10 cellular contexts compared by ENCODE assay signal in the genomic region with DNA sequence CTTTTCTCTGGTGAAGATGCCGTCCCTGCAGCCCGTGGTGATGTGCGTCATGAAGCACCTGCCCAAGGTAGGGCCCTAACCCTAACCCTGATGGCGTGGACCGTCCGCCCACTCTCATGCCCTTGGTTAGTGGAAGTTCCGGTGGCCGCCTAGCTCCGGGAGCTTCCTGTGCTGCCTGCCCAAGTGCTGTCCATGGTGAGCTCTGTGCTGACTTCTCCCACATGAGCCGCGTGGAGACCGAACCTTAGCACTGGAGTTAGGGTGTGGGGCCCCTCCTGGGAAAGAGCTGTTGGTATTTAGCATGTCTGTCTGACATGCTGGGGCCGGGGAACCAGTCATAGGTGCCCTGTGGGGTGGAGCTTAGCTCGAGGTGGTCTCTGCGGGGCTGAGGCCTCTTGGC. TPM values are rescaled to one million over a fixed set of nuclear protein-coding genes. Genes with fewer than 3 reads are reported as not detected.
DNase-seq lines count a peak whose midpoint lies in the region; ATAC-seq and TF ChIP-seq lines count a peak whose summit lies in the region.
"Had no signal": no experiment of that assay in that cellular context is flagged by ENCODE, and none has a peak within 500 bp of the region (broad histone marks: within the 10 kb centered on the region; RNA-seq: fewer than 3 reads in every experiment).

No MANE protein-coding gene starts in this region.

- peak overlapping the region; percentile 88; the same call in 1 of the 2 replicates for H3K9ac ChIP-seq in SK-N-SH
- no peak overlapping the region for H3K9ac ChIP-seq in iPS-18a (ENCODE audit: low read length)

- CTCF ChIA-PET in SK-N-SH (lab: Yijun Ruan, JAX) (interaction anchor here (1.7 to 4.6 kb wide), 2 partner anchors 19 to 30 kb away, joined by 4 to 33 read pairs; no protein-coding TSS in a partner anchor), activated B cell treated with CpG ODN at 0.5 μM for 24 hours (lab: Charles Lee) (no interaction called here)

- H3K4me1 ChIP-seq in SK-N-SH (ENCODE audit: control insufficient read depth in 1 of 2, insufficient read depth in 2 of 2, low read depth in 1 of 2, low read length in 1 of 2) (peaks cover 0 to 21% of the 10 kb centered on the region in 2 experiments; a peak in 1 of 4 replicates), iPS-18a (ENCODE audit: control insufficient read depth, low read depth, low read length) (peaks cover 6% of the 10 kb centered on the region)

- TF ChIP-seq RAD21 in SK-N-SH (IDR thresholded peaks at IDR 0.05; ENCODE audit: low read length), result no peak

- no peak overlapping the region for H2AFZ ChIP-seq in SK-N-SH (ENCODE audit: low read depth)

- TF ChIP-seq EP300 in SK-N-SH (IDR thresholded peaks at IDR 0.05; ENCODE audit: borderline replicate concordance in 1 of 2, low read depth in 1 of 2, low read length in 1 of 2), result no peak

- WGBS in SK-N-SH (ENCODE audit: low lambda C conversion rate), result 91% methylated on average over 6 of the region's 15 CpGs

- H3K36me3 ChIP-seq in SK-N-SH (replicated peaks in 1 of 2; ENCODE audit: control insufficient read depth in 1 of 2, insufficient read depth in 2 of 2, low read length in 1 of 2) (peaks cover 10 to 15% of the 10 kb centered on the region in 2 experiments), iPS-18a (ENCODE audit: control insufficient read depth, low read depth, low read length) (peaks cover 19% of the 10 kb centered on the region)

- TF ChIP-seq CTCF in SK-N-SH (IDR thresholded peaks at IDR 0.05) (no peak), activated B cell treated with CpG ODN at 0.5 μM for 24 hours (IDR thresholded peaks at IDR 0.05) (no peak)

- peaks cover 19% of the 10 kb centered on the region for H3K4me1 Mint-ChIP-seq in activated B cell treated with CpG ODN at 0.5 μM for 24 hours
- peaks cover 7% of the 10 kb centered on the region for H3K4me1 Mint-ChIP-seq in stimulated activated effector memory CD8-positive, alpha-beta T cell treated with anti-CD3 and anti-CD28 coated beads, Interleukin-12 subunit alpha, Interleukin-12 subunit beta, amount 100 ng/mL, for 72 hours

- H3K27ac ChIP-seq in SK-N-SH (ENCODE audit: low read depth in 2 of 2, low read length in 1 of 2), result no peak overlapping the region
- no peak overlapping the region for H3K27ac ChIP-seq in iPS-18a (ENCODE audit: low read length)

- intact Hi-C loops in activated B cell treated with CpG ODN at 0.5 μM for 24 hours (cut with micrococcal nuclease), result no loop called here

- POLR2A ChIA-PET in SK-N-SH (lab: Yijun Ruan, JAX) (interaction anchor here (0.5 to 6.6 kb wide), 3 partner anchors 15 to 55 kb away, joined by 3 to 83 read pairs (median 3); a partner anchor contains a TSS), activated B cell treated with CpG ODN at 0.5 μM for 24 hours (lab: Charles Lee) (interaction anchor here (0.6 to 8.5 kb wide), 5 partner anchors 11 to 37 kb away, joined by 4 to 160 read pairs (median 8); a partner anchor contains a TSS)

- H3K27me3 ChIP-seq in SK-N-SH (ENCODE audit: insufficient read depth) (no peaks in the 10 kb centered on the region), iPS-18a (ENCODE audit: control insufficient read depth, insufficient read depth, low read length) (peaks cover 14% of the 10 kb centered on the region)

- no peaks in the 10 kb centered on the region for H3K27me3 Mint-ChIP-seq in activated B cell treated with CpG ODN at 0.5 μM for 24 hours

- peak overlapping the region; percentile 94 to 96 for H3K4me3 ChIP-seq in SK-N-SH (ENCODE audit: low read depth in 2 of 2, low read length in 1 of 2)
- H3K4me3 ChIP-seq in iPS-18a (ENCODE audit: low read length), result peak overlapping the region; percentile 89

- H3K9me3 Mint-ChIP-seq in activated B cell treated with CpG ODN at 0.5 μM for 24 hours, result no peaks in the 10 kb centered on the region
- no peaks in the 10 kb centered on the region for H3K9me3 Mint-ChIP-seq in stimulated activated effector memory CD8-positive, alpha-beta T cell treated with anti-CD3 and anti-CD28 coated beads, Interleukin-12 subunit alpha, Interleukin-12 subunit beta, amount 100 ng/mL, for 72 hours

- H3K4me3 Mint-ChIP-seq in activated B cell treated with CpG ODN at 0.5 μM for 24 hours, result peak overlapping the region; percentile 90
- peak overlapping the region; percentile 87 for H3K4me3 Mint-ChIP-seq in stimulated activated effector memory CD8-positive, alpha-beta T cell treated with anti-CD3 and anti-CD28 coated beads, Interleukin-12 subunit alpha, Interleukin-12 subunit beta, amount 100 ng/mL, for 72 hours

- no peak overlapping the region for H3K27ac Mint-ChIP-seq in activated B cell treated with CpG ODN at 0.5 μM for 24 hours
- peak overlapping the region; percentile 10 for H3K27ac Mint-ChIP-seq in stimulated activated effector memory CD8-positive, alpha-beta T cell treated with anti-CD3 and anti-CD28 coated beads, Interleukin-12 subunit alpha, Interleukin-12 subunit beta, amount 100 ng/mL, for 72 hours

- no peaks in the 10 kb centered on the region for H3K9me3 ChIP-seq in SK-N-SH
- no peaks in the 10 kb centered on the region for H3K9me3 ChIP-seq in iPS-18a (ENCODE audit: control insufficient read depth, low read depth, low read length)

- no peaks in the 10 kb centered on the region for H3F3A ChIP-seq in SK-N-SH (replicated peaks; ENCODE audit: insufficient read depth)

- no peak for DNase-seq in SK-N-SH
- no peak for DNase-seq in activated B cell treated with CpG ODN at 0.5 μM for 24 hours
- no peak for DNase-seq in stimulated activated effector memory CD8-positive, alpha-beta T cell treated with anti-CD3 and anti-CD28 coated beads, Interleukin-12 subunit alpha, Interleukin-12 subunit beta, amount 100 ng/mL, for 72 hours (ENCODE audit: low spot score in 2 of 2)
- DNase-seq in stimulated activated naive CD4-positive, alpha-beta T cell treated with Interleukin-2 at 50 U/mL for 16 hours (lab: John Stamatoyannopoulos, UW), result no peak

- H3K4me2 ChIP-seq in SK-N-SH, result peak overlapping the region; percentile 95

- no peaks in the 10 kb centered on the region for H3K9me2 ChIP-seq in SK-N-SH

- peaks cover 21% of the 10 kb centered on the region for H3K36me3 Mint-ChIP-seq in activated B cell treated with CpG ODN at 0.5 μM for 24 hours (ENCODE audit: low read depth)
- peaks cover 59% of the 10 kb centered on the region for H3K36me3 Mint-ChIP-seq in stimulated activated effector memory CD8-positive, alpha-beta T cell treated with anti-CD3 and anti-CD28 coated beads, Interleukin-12 subunit alpha, Interleukin-12 subunit beta, amount 100 ng/mL, for 72 hours

- peaks cover 47% of the 10 kb centered on the region for H3K79me2 ChIP-seq in SK-N-SH (ENCODE audit: insufficient read depth)

- ATAC-seq in SK-N-SH treated with all-trans-retinoic acid at 6 μM for 48 hours (no peak), activated B cell treated with CpG ODN at 0.5 μM for 24 hours (ENCODE audit: low read depth) (no peak), GM18873 (IDR thresholded peaks at IDR 0.05; ENCODE audit: low FRiP score, unreplicated experiment) (no peak), GM18519 (IDR thresholded peaks at IDR 0.05; ENCODE audit: low FRiP score, unreplicated experiment) (no peak)
- ATAC-seq in stimulated activated effector memory CD8-positive, alpha-beta T cell treated with anti-CD3 and anti-CD28 coated beads, Interleukin-12 subunit alpha, Interleukin-12 subunit beta, amount 100 ng/mL, for 72 hours, result no peak

- peaks cover 12% of the 10 kb centered on the region; the same call in 1 of the 2 replicates for H4K20me1 ChIP-seq in SK-N-SH (ENCODE audit: insufficient read depth)

TF ChIP-seq in SK-N-SH, 30 proteins besides CTCF, POLR2A, EP300 and RAD21 (continues in another document):
- TF ChIP-seq, protein P1, sequence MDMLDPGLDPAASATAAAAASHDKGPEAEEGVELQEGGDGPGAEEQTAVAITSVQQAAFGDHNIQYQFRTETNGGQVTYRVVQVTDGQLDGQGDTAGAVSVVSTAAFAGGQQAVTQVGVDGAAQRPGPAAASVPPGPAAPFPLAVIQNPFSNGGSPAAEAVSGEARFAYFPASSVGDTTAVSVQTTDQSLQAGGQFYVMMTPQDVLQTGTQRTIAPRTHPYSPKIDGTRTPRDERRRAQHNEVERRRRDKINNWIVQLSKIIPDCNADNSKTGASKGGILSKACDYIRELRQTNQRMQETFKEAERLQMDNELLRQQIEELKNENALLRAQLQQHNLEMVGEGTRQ (IDR thresholded peaks at IDR 0.05; ENCODE audit: borderline replicate concordance, low read depth, low read length), result no peak

TF ChIP-seq in SK-N-SH treated with all-trans-retinoic acid at 6 μM for 48 hours, 23 proteins besides CTCF, POLR2A, EP300 and RAD21:
- TF ChIP-seq, protein P2, sequence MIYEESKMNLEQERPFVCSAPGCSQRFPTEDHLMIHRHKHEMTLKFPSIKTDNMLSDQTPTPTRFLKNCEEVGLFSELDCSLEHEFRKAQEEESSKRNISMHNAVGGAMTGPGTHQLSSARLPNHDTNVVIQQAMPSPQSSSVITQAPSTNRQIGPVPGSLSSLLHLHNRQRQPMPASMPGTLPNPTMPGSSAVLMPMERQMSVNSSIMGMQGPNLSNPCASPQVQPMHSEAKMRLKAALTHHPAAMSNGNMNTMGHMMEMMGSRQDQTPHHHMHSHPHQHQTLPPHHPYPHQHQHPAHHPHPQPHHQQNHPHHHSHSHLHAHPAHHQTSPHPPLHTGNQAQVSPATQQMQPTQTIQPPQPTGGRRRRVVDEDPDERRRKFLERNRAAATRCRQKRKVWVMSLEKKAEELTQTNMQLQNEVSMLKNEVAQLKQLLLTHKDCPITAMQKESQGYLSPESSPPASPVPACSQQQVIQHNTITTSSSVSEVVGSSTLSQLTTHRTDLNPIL (CRISPR knock-in tag; IDR thresholded peaks at IDR 0.05; ENCODE audit: low read depth), result no peak
- TF ChIP-seq ZFP3 (CRISPR knock-in tag; IDR thresholded peaks at IDR 0.05), result no peak
- TF ChIP-seq ZNF8 (CRISPR knock-in tag; IDR thresholded peaks at IDR 0.05), result no peak

RNA-seq across cellular contexts. Expression of a gene that starts 1.2 kb away (rescaled TPM):
- polyA plus RNA-seq in SK-N-SH (2012; rRNA removed), result 52.6 and 62.7 TPM in 2 replicates
- polyA plus RNA-seq in SK-N-SH (2012; cell fraction: cytosol; rRNA removed), result 25.6 and 50.6 TPM in 2 replicates
- polyA plus RNA-seq in SK-N-SH (2012; cell fraction: nucleus; rRNA removed), result 57.4 and 62.4 TPM in 2 replicates
- total RNA-seq in activated B cell treated with CpG ODN at 0.5 μM for 24 hours, result 56.1 and 58.2 TPM in 2 replicates

RNA-seq across cellular contexts. Expression of a gene that starts 5.3 kb away (rescaled TPM):
- not detected in 2 replicates for polyA plus RNA-seq in SK-N-SH (2012; rRNA removed)
- polyA plus RNA-seq in SK-N-SH (2012; cell fraction: cytosol; rRNA removed), result not detected in 2 replicates
- polyA plus RNA-seq in SK-N-SH (2012; cell fraction: nucleus; rRNA removed), result not detected in 2 replicates
- total RNA-seq in activated B cell treated with CpG ODN at 0.5 μM for 24 hours, result 0.37 TPM in 1 of 2 replicates, not detected in the other
- total RNA-seq: NCI-H460, sciatic nerve had no signal

RNA-seq across cellular contexts. Expression of a gene that starts 15.3 kb away (rescaled TPM):
- polyA plus RNA-seq in SK-N-SH (2012; rRNA removed), result 415 and 508 TPM in 2 replicates
- 249 and 391 TPM in 2 replicates for polyA plus RNA-seq in SK-N-SH (2012; cell fraction: cytosol; rRNA removed)
- polyA plus RNA-seq in SK-N-SH (2012; cell fraction: nucleus; rRNA removed), result 385 and 387 TPM in 2 replicates
- total RNA-seq in activated B cell treated with CpG ODN at 0.5 μM for 24 hours, result 182 and 197 TPM in 2 replicates

RNA-seq across cellular contexts. Expression of a gene that starts 21.2 kb away (rescaled TPM):
- polyA plus RNA-seq in SK-N-SH (2012; rRNA removed), result 0.81 and 0.99 TPM in 2 replicates
- 0.36 and 0.62 TPM in 2 replicates for polyA plus RNA-seq in SK-N-SH (2012; cell fraction: cytosol; rRNA removed)
- 2.2 and 3.4 TPM in 2 replicates for polyA plus RNA-seq in SK-N-SH (2012; cell fraction: nucleus; rRNA removed)
- total RNA-seq in activated B cell treated with CpG ODN at 0.5 μM for 24 hours, result 7.9 and 9.1 TPM in 2 replicates

RNA-seq across cellular contexts. Expression of a gene that starts 25.7 kb away (rescaled TPM):
- polyA plus RNA-seq in SK-N-SH (2012; rRNA removed), result 0.06 TPM in 1 of 2 replicates, not detected in the other
- 0.01 TPM in 2 replicates for polyA plus RNA-seq in SK-N-SH (2012; cell fraction: cytosol; rRNA removed)
- polyA plus RNA-seq in SK-N-SH (2012; cell fraction: nucleus; rRNA removed), result 0.07 and 0.18 TPM in 2 replicates
- total RNA-seq in activated B cell treated with CpG ODN at 0.5 μM for 24 hours, result not detected in 2 replicates
- total RNA-seq: NCI-H460, sciatic nerve had no signal
